ENCODE assay signal across 16 cellular contexts in genomic region chr1:2267862-2268261, GRCh38.
"Had no signal": no experiment of that assay in that cellular context is flagged by ENCODE, and none has a peak within 500 bp of the region (broad histone marks: within the 10 kb centered on the region; RNA-seq: fewer than 3 reads in every experiment).

No MANE protein-coding gene starts in this region.

- H3K27me3 ChIP-seq: breast epithelium, foreskin keratinocyte, transverse colon had no signal

- H3K27ac ChIP-seq: foreskin keratinocyte, transverse colon had no signal

- H3K36me3 Mint-ChIP-seq: naive B cell had no signal

- FAIRE-seq: colon had no signal

- H3K36me3 ChIP-seq: breast epithelium, transverse colon had no signal

- ATAC-seq: foreskin keratinocyte; left colon; stimulated activated naive B cell treated with anti-CD40 and anti-IgM and Interleukin-4, amounts not matched to agents 10 μg/mL and 1 μg/mL and 100 μg/mL, for 72 hours had no signal

- DNase-seq: activated CD4-positive, CD25-positive, alpha-beta regulatory T cell treated with anti-CD3 and anti-CD28 coated beads, Interleukin-2, amount 50 U/mL, for 72 hours; activated naive CD4-positive, alpha-beta T cell treated with Interleukin-2 at 50 U/mL for 16 hours; aorta; effector CD8-positive, alpha-beta T cell; foreskin keratinocyte; left colon; mammary epithelial cell; naive B cell; stimulated activated CD4-positive, alpha-beta T cell treated with anti-CD3 and anti-CD28 coated beads, Interleukin-15, amount 100 ng/mL, for 24 hours; stimulated activated CD4-positive, alpha-beta T cell treated with anti-CD3 and anti-CD28 coated beads, Interleukin-4, amount 100 ng/mL, for 1 hour; stimulated activated naive B cell treated with anti-CD40 and anti-IgM and Interleukin-4, amounts not matched to agents 10 μg/mL and 1 μg/mL and 100 μg/mL, for 72 hours; T1000; transverse colon had no signal

- H3K4me3 Mint-ChIP-seq: naive B cell; stimulated activated naive B cell treated with anti-CD40 and anti-IgM and Interleukin-4, amounts not matched to agents 10 μg/mL and 1 μg/mL and 100 μg/mL, for 72 hours had no signal

- H3K9me3 ChIP-seq: breast epithelium, transverse colon had no signal

- H3K4me1 ChIP-seq: foreskin keratinocyte had no signal

- H3K27ac Mint-ChIP-seq: stimulated activated naive B cell treated with anti-CD40 and anti-IgM and Interleukin-4, amounts not matched to agents 10 μg/mL and 1 μg/mL and 100 μg/mL, for 72 hours had no signal

- H3K9me3 Mint-ChIP-seq: naive B cell; stimulated activated naive B cell treated with anti-CD40 and anti-IgM and Interleukin-4, amounts not matched to agents 10 μg/mL and 1 μg/mL and 100 μg/mL, for 72 hours had no signal

- H3K4me3 ChIP-seq: skin epidermis, transverse colon had no signal

- H3K27me3 Mint-ChIP-seq: naive B cell; stimulated activated naive B cell treated with anti-CD40 and anti-IgM and Interleukin-4, amounts not matched to agents 10 μg/mL and 1 μg/mL and 100 μg/mL, for 72 hours had no signal
